14 cellular contexts compared by ENCODE assay signal in the genomic region with DNA sequence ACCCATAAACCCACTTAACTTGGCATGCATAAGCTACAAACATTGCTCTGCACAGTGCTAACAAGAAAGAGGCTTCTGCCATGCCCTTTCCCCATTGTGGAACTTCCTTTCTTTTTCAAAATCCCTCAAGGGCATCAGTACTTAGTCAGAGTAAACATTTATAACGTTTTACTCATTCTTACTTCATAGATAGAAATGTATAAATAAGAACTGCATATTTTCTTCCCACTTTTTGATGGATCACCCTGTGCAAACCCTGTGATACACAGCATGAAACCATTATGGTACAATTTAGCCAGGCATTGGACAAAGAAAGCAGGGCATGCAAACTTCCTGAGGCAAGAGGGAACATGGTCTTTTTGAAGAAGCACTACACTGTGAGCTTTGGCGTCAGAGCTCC.
A peak's percentile ranks its signal among the peaks of the same experiment; 100 is the strongest.
DNase-seq lines count a peak whose midpoint lies in the region; TF ChIP-seq lines count a peak whose summit lies in the region.
"Had no signal": no experiment of that assay in that cellular context is flagged by ENCODE, and none has a peak within 500 bp of the region (broad histone marks: within the 10 kb centered on the region; RNA-seq: fewer than 3 reads in every experiment).

No MANE protein-coding gene starts in this region.

- peaks cover 46% of the 10 kb centered on the region for H3K4me1 ChIP-seq in mammary epithelial cell (ENCODE audit: insufficient read depth, low read length)
- H3K4me1 ChIP-seq in osteoblast (ENCODE audit: insufficient read depth, low read length) = no peaks in the 10 kb centered on the region
- H3K4me1 ChIP-seq: suprapubic skin had no signal

- H3K4me2 ChIP-seq in mammary epithelial cell (ENCODE audit: insufficient read depth, low read depth, low read length) (peak overlapping the region; percentile 78), osteoblast (ENCODE audit: insufficient read depth, low read length) (no peak overlapping the region)

- peak; percentile 44 for DNase-seq in GM04503 (ENCODE audit: low read depth)
- DNase-seq in NCI-H460 (ENCODE audit: extremely low read depth, low read depth) = peak; percentile 12
- peak; percentile 91 for DNase-seq in mammary epithelial cell
- DNase-seq in osteoblast (ENCODE audit: insufficient read length, low spot score, missing footprints) = no peak
- DNase-seq in stimulated activated naive CD4-positive, alpha-beta T cell treated with Interleukin-2 at 50 U/mL for 16 hours (lab: John Stamatoyannopoulos, UW) = no peak
- no peak for DNase-seq in DMS 273 (lab: John Stamatoyannopoulos, UW; ENCODE audit: unreplicated experiment)
- DNase-seq in nephron progenitor cell = no peak
- DNase-seq in inferior parietal cortex (ENCODE audit: extremely low spot score) = no peak
- DNase-seq: activated CD4-positive, alpha-beta memory T cell treated with anti-CD3 and anti-CD28 coated beads, Interleukin-2, amount 10 ng/mL, durations not matched to agents 7 days and 5 days; activated effector memory CD4-positive, alpha-beta T cell treated with anti-CD3 and anti-CD28 coated beads, Interleukin-2, amount 50 U/mL, for 16 hours; MV-4-11; NCI-H526 treated with DMSO at 0.1 percent for 48 hours had no signal

- in situ Hi-C loops in mammary epithelial cell (cut with MboI; ENCODE audit: low sequenced_read_pairs in 2 of 2) = no loop called here

- dilution Hi-C loops in mammary epithelial cell (cut with HindIII; ENCODE audit: low sequenced_read_pairs) = no loop called here

- no peak overlapping the region for H3K27ac Mint-ChIP-seq in nephron progenitor cell
- H3K27ac Mint-ChIP-seq: activated CD4-positive, alpha-beta memory T cell treated with anti-CD3 and anti-CD28 coated beads, Interleukin-2, amount 10 ng/mL, durations not matched to agents 7 days and 5 days had no signal

- H3K36me3 ChIP-seq in mammary epithelial cell (ENCODE audit: insufficient read depth, low read length) (no peaks in the 10 kb centered on the region), osteoblast (ENCODE audit: insufficient read depth, low read length) (no peaks in the 10 kb centered on the region)
- H3K36me3 ChIP-seq: suprapubic skin had no signal

- H3K79me2 ChIP-seq in mammary epithelial cell (ENCODE audit: insufficient read depth, low read length) (no peaks in the 10 kb centered on the region), osteoblast (ENCODE audit: insufficient read depth, low read length) (no peaks in the 10 kb centered on the region)

- H3K9me3 ChIP-seq in mammary epithelial cell (replicated peaks; ENCODE audit: insufficient read depth, low read length) (no peaks in the 10 kb centered on the region), osteoblast (ENCODE audit: low read depth, low read length) (no peaks in the 10 kb centered on the region)
- H3K9me3 ChIP-seq: suprapubic skin had no signal

- no peaks in the 10 kb centered on the region for H3K27me3 ChIP-seq in mammary epithelial cell (ENCODE audit: insufficient read depth, low read length)
- no peaks in the 10 kb centered on the region for H3K27me3 ChIP-seq in osteoblast (ENCODE audit: insufficient read depth, low read length)
- H3K27me3 ChIP-seq: suprapubic skin had no signal

- H3K4me3 ChIP-seq in mammary epithelial cell (replicated peaks in 1 of 3; ENCODE audit: insufficient read depth in 1 of 3, low read depth in 2 of 3, low read length in 3 of 3) = peak overlapping the region in 2 of 3 experiments; percentile 19 to 29
- no peak overlapping the region for H3K4me3 ChIP-seq in osteoblast (ENCODE audit: insufficient read depth, low read length)
- H3K4me3 ChIP-seq: suprapubic skin had no signal

- TF ChIP-seq CTCF in mammary epithelial cell (conservative IDR thresholded peaks at IDR 0.05 in 1 of 2, IDR thresholded peaks at IDR 0.05 in 1 of 2; ENCODE audit: extremely low read depth in 1 of 2, insufficient read depth in 1 of 2, low read depth in 1 of 2, low read length in 2 of 2) (no peak), osteoblast (IDR thresholded peaks at IDR 0.05; ENCODE audit: extremely low read depth, low read depth, low read length) (no peak), nephron progenitor cell (IDR thresholded peaks at IDR 0.05) (no peak)

- H4K20me1 ChIP-seq in mammary epithelial cell (ENCODE audit: insufficient read depth, low read length) (no peaks in the 10 kb centered on the region), osteoblast (ENCODE audit: insufficient read depth, low read length) (no peaks in the 10 kb centered on the region)

- H3K27ac ChIP-seq in mammary epithelial cell (ENCODE audit: insufficient read depth, low read depth, low read length) = peak overlapping the region; percentile 99
- peak overlapping the region; percentile 54 for H3K27ac ChIP-seq in osteoblast (ENCODE audit: low read depth, low read length)
- H3K27ac ChIP-seq: suprapubic skin had no signal

- BruUV-seq in mammary epithelial cell (replicated peaks; lab: Mats Ljungman, UMichigan) = no TSS peak

- no peak overlapping the region for H2AFZ ChIP-seq in mammary epithelial cell (ENCODE audit: low read depth, low read length)
- H2AFZ ChIP-seq in osteoblast (ENCODE audit: low read length) = no peak overlapping the region

- CTCF ChIA-PET in mammary epithelial cell (lab: Charles Lee; ENCODE audit: low non-redundant PET) = interaction anchor here (0.5 to 0.6 kb wide), 2 partner anchors 18 to 43 kb away, joined by 3 to 10 read pairs; no protein-coding TSS in a partner anchor

- no peaks in the 10 kb centered on the region for H3K36me3 Mint-ChIP-seq in nephron progenitor cell (ENCODE audit: low read depth)

- H3K9me3 Mint-ChIP-seq in nephron progenitor cell = no peaks in the 10 kb centered on the region

- no peak overlapping the region for H3K4me3 Mint-ChIP-seq in nephron progenitor cell
- H3K4me3 Mint-ChIP-seq: activated CD4-positive, alpha-beta memory T cell treated with anti-CD3 and anti-CD28 coated beads, Interleukin-2, amount 10 ng/mL, durations not matched to agents 7 days and 5 days; neural crest cell had no signal

- no peaks in the 10 kb centered on the region for H3K27me3 Mint-ChIP-seq in nephron progenitor cell (ENCODE audit: low read depth, poor library complexity)
- H3K27me3 Mint-ChIP-seq: activated CD4-positive, alpha-beta memory T cell treated with anti-CD3 and anti-CD28 coated beads, Interleukin-2, amount 10 ng/mL, durations not matched to agents 7 days and 5 days had no signal

- H3K9ac ChIP-seq in mammary epithelial cell (ENCODE audit: insufficient read depth, low read length) = peak overlapping the region; percentile 77

- WGBS in mammary epithelial cell (ENCODE audit: low coverage, missing lambda C conversion rate) = 15% methylated on average over 2 of the region's 2 CpGs

- intact Hi-C loops in mammary epithelial cell (cut with micrococcal nuclease) = loop anchor here (5.0 to 10.0 kb wide), 3 partner anchors 78 to 1572 kb away; no protein-coding TSS in a partner anchor

- no peaks in the 10 kb centered on the region for H3K4me1 Mint-ChIP-seq in nephron progenitor cell
- H3K4me1 Mint-ChIP-seq: activated CD4-positive, alpha-beta memory T cell treated with anti-CD3 and anti-CD28 coated beads, Interleukin-2, amount 10 ng/mL, durations not matched to agents 7 days and 5 days; neural crest cell had no signal

Comparison
In these comparisons a context has a peak if more than half of its experiments do, and no peak if none do; other contexts are left out.
1. DNase-seq: peak in GM04503 (single experiment), NCI-H460 (single experiment) and mammary epithelial cell (single experiment); none in osteoblast (single experiment), stimulated activated naive CD4-positive, alpha-beta T cell treated with Interleukin-2 at 50 U/mL for 16 hours (single experiment), DMS 273 (single experiment), nephron progenitor cell (single experiment) and inferior parietal cortex (single experiment).